ENCODE assay signal across 22 cellular contexts in the genomic region with DNA sequence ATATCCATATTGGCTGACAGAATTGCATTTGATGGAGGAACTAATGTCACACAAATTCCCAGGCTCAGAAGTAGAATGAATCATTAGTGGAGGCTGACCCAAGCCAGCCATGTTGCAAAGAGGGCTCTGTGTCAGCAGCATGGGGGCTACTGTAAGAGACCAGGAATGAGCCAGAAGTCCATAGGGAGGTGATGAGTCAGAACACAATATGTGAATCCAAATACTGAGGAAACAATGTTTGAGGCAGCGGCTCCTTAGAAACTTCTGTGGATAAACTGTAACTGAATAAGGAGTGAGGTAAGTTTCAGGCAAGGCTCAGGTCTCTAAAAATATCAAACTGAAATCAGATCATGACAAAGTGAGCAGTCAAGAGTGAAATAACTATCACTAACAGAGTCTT.
DNase-seq lines count a peak whose midpoint lies in the region; ATAC-seq, FAIRE-seq and TF ChIP-seq lines count a peak whose summit lies in the region.
"Had no signal": no experiment of that assay in that cellular context is flagged by ENCODE, and none has a peak within 500 bp of the region (broad histone marks: within the 10 kb centered on the region; RNA-seq: fewer than 3 reads in every experiment).

No MANE protein-coding gene starts in this region.

- POLR2A ChIA-PET in AG04449 (lab: Yijun Ruan, JAX) (no interaction called here), PC-3 (lab: Charles Lee; ENCODE audit: unreplicated experiment) (no interaction called here), T-cell (lab: Charles Lee) (no interaction called here)
- POLR2A ChIA-PET in activated CD4-positive, alpha-beta T cell treated with anti-CD3 and anti-CD28 coated beads, Interleukin-2, amount 10 ng/mL, durations not matched to agents 7 days and 5 days (lab: Charles Lee) = no interaction called here

- intact Hi-C loops in PC-3 (cut with micrococcal nuclease) = no loop called here

- H3K9me3 Mint-ChIP-seq in neural progenitor cell (peaks cover 4% of the 10 kb centered on the region), T-cell (no peaks in the 10 kb centered on the region)
- no peaks in the 10 kb centered on the region for H3K9me3 Mint-ChIP-seq in activated CD4-positive, alpha-beta T cell treated with anti-CD3 and anti-CD28 coated beads, Interleukin-2, amount 10 ng/mL, durations not matched to agents 7 days and 5 days
- H3K9me3 Mint-ChIP-seq: activated T-helper 2 cell treated with anti-CD3 and anti-CD28 coated beads, Interferon-gamma antibody, Interleukin-2, Interleukin-4, amounts not matched to agents 10 μg/mL and 5 μg/mL and 100 μg/mL, durations not matched to agents 14 hours and 24 hours and 36 hours; type B pancreatic cell had no signal

- H3K9ac ChIP-seq in PC-3 (ENCODE audit: low read length) (no peak overlapping the region), neural progenitor cell (no peak overlapping the region)

- H3K27me3 Mint-ChIP-seq in neural progenitor cell (ENCODE audit: insufficient read depth, low read depth) = peaks cover 2% of the 10 kb centered on the region
- H3K27me3 Mint-ChIP-seq in T-cell = peaks cover 0 to 4% of the 10 kb centered on the region in 2 donors
- H3K27me3 Mint-ChIP-seq in activated CD4-positive, alpha-beta T cell treated with anti-CD3 and anti-CD28 coated beads, Interleukin-2, amount 10 ng/mL, durations not matched to agents 7 days and 5 days = no peaks in the 10 kb centered on the region
- H3K27me3 Mint-ChIP-seq: activated CD8-positive, alpha-beta memory T cell treated with anti-CD3 and anti-CD28 coated beads, Interleukin-2, amount 10 ng/mL, durations not matched to agents 7 days and 5 days; naive B cell had no signal

- H2AFZ ChIP-seq in PC-3 (ENCODE audit: low read length) (no peak overlapping the region), neural progenitor cell (replicated peaks) (no peak overlapping the region)

- H3K27me3 ChIP-seq in PC-3 (ENCODE audit: low read length) (peaks cover 15% of the 10 kb centered on the region; the same call in 1 of the 2 replicates), neural progenitor cell (no peaks in the 10 kb centered on the region)

- no peak overlapping the region for H3K4me2 ChIP-seq in PC-3 (ENCODE audit: low read length)
- H3K4me2 ChIP-seq in neural progenitor cell = no peak overlapping the region

- H3K36me3 ChIP-seq in PC-3 (ENCODE audit: low read depth, low read length) (no peaks in the 10 kb centered on the region), neural progenitor cell (no peaks in the 10 kb centered on the region)
- H3K36me3 ChIP-seq: lower lobe of right lung, prostate gland had no signal

- H4K20me1 ChIP-seq in PC-3 (ENCODE audit: low read length) (no peaks in the 10 kb centered on the region), neural progenitor cell (ENCODE audit: low read depth) (no peaks in the 10 kb centered on the region)

- CTCF ChIA-PET in AG04449 (lab: Yijun Ruan, JAX) (no interaction called here), PC-3 (lab: Charles Lee) (no interaction called here), T-cell (lab: Charles Lee) (no interaction called here)
- CTCF ChIA-PET in activated CD4-positive, alpha-beta T cell treated with anti-CD3 and anti-CD28 coated beads, Interleukin-2, amount 10 ng/mL, durations not matched to agents 7 days and 5 days (lab: Charles Lee) = no interaction called here

- H3K27ac Mint-ChIP-seq in neural progenitor cell = peak overlapping the region; percentile 30
- H3K27ac Mint-ChIP-seq in T-cell = no peak overlapping the region
- no peak overlapping the region for H3K27ac Mint-ChIP-seq in activated CD4-positive, alpha-beta T cell treated with anti-CD3 and anti-CD28 coated beads, Interleukin-2, amount 10 ng/mL, durations not matched to agents 7 days and 5 days
- H3K27ac Mint-ChIP-seq: activated CD8-positive, alpha-beta memory T cell treated with anti-CD3 and anti-CD28 coated beads, Interleukin-2, amount 10 ng/mL, durations not matched to agents 7 days and 5 days; activated T-helper 2 cell treated with anti-CD3 and anti-CD28 coated beads, Interferon-gamma antibody, Interleukin-2, Interleukin-4, amounts not matched to agents 10 μg/mL and 5 μg/mL and 100 μg/mL, durations not matched to agents 14 hours and 24 hours and 36 hours; T-helper 17 cell; type B pancreatic cell had no signal

- ATAC-seq in PC-3 (no peak), T-cell (replicated peaks in 1 of 4) (no peak), GM19328 (IDR thresholded peaks at IDR 0.05; ENCODE audit: unreplicated experiment) (no peak)
- ATAC-seq: activated CD4-positive, CD25-positive, alpha-beta regulatory T cell treated with anti-CD3 and anti-CD28 coated beads, Interleukin-2, amount 50 U/mL, for 24 hours; activated CD8-positive, alpha-beta memory T cell treated with anti-CD3 and anti-CD28 coated beads, Interleukin-2, amount 10 ng/mL, durations not matched to agents 7 days and 5 days; lower lobe of right lung; T-helper 17 cell had no signal

- H3K4me3 ChIP-seq in AG04449 (ENCODE audit: low read depth, low read length) (no peak overlapping the region), PC-3 (ENCODE audit: low read length) (no peak overlapping the region), epithelial cell of esophagus (ENCODE audit: low read length) (no peak overlapping the region), neural progenitor cell (no peak overlapping the region)
- H3K4me3 ChIP-seq: lower lobe of right lung, prostate gland had no signal

- H3K27ac ChIP-seq in PC-3 (ENCODE audit: low read length) = no peak overlapping the region
- H3K27ac ChIP-seq in neural progenitor cell = no peak overlapping the region
- H3K27ac ChIP-seq: lower lobe of right lung, prostate gland had no signal

- no peaks in the 10 kb centered on the region for H3K79me2 ChIP-seq in PC-3 (ENCODE audit: low read length)
- H3K79me2 ChIP-seq in neural progenitor cell (ENCODE audit: low read depth) = no peaks in the 10 kb centered on the region

- H3K9me2 ChIP-seq in PC-3 (replicated peaks; ENCODE audit: low read length) = no peaks in the 10 kb centered on the region

- H3K4me3 Mint-ChIP-seq in neural progenitor cell (no peak overlapping the region), T-cell (no peak overlapping the region)
- H3K4me3 Mint-ChIP-seq in activated CD4-positive, alpha-beta T cell treated with anti-CD3 and anti-CD28 coated beads, Interleukin-2, amount 10 ng/mL, durations not matched to agents 7 days and 5 days = no peak overlapping the region
- H3K4me3 Mint-ChIP-seq: activated CD8-positive, alpha-beta memory T cell treated with anti-CD3 and anti-CD28 coated beads, Interleukin-2, amount 10 ng/mL, durations not matched to agents 7 days and 5 days; naive B cell; T-helper 17 cell; type B pancreatic cell had no signal

- no peaks in the 10 kb centered on the region for H3K9me3 ChIP-seq in PC-3 (ENCODE audit: low read length)
- no peaks in the 10 kb centered on the region for H3K9me3 ChIP-seq in neural progenitor cell (ENCODE audit: low read depth)
- H3K9me3 ChIP-seq: lower lobe of right lung, prostate gland had no signal

- TF ChIP-seq CTCF in AG04449 (IDR thresholded peaks at IDR 0.05; ENCODE audit: insufficient read depth, low read length, missing control alignments) (no peak), PC-3 (conservative IDR thresholded peaks at IDR 0.05; ENCODE audit: low read depth, low read length) (no peak), epithelial cell of esophagus (IDR thresholded peaks at IDR 0.05; ENCODE audit: insufficient read depth, low read depth, low read length, missing control alignments) (no peak), neural progenitor cell (IDR thresholded peaks at IDR 0.05) (no peak)

- H3F3A ChIP-seq in PC-3 (ENCODE audit: low read length, unreplicated experiment) = no peaks in the 10 kb centered on the region
- no peaks in the 10 kb centered on the region for H3F3A ChIP-seq in neural progenitor cell (ENCODE audit: low read depth)

- no peak for FAIRE-seq in frontal cortex (lab: Jason Lieb, UNC)
- FAIRE-seq: endometrium, HTR-8/SVneo had no signal

- BruUV-seq in PC-3 (replicated peaks; lab: Mats Ljungman, UMichigan) = no TSS peak

- H3K4me1 Mint-ChIP-seq in neural progenitor cell (peaks cover 13% of the 10 kb centered on the region), T-cell (no peaks in the 10 kb centered on the region)
- no peaks in the 10 kb centered on the region for H3K4me1 Mint-ChIP-seq in activated CD4-positive, alpha-beta T cell treated with anti-CD3 and anti-CD28 coated beads, Interleukin-2, amount 10 ng/mL, durations not matched to agents 7 days and 5 days
- H3K4me1 Mint-ChIP-seq: activated CD8-positive, alpha-beta memory T cell treated with anti-CD3 and anti-CD28 coated beads, Interleukin-2, amount 10 ng/mL, durations not matched to agents 7 days and 5 days; T-helper 17 cell had no signal

- H3K36me3 Mint-ChIP-seq in neural progenitor cell (no peaks in the 10 kb centered on the region), T-cell (no peaks in the 10 kb centered on the region)
- H3K36me3 Mint-ChIP-seq in activated CD4-positive, alpha-beta T cell treated with anti-CD3 and anti-CD28 coated beads, Interleukin-2, amount 10 ng/mL, durations not matched to agents 7 days and 5 days (ENCODE audit: low read depth) = no peaks in the 10 kb centered on the region
- H3K36me3 Mint-ChIP-seq: activated CD8-positive, alpha-beta memory T cell treated with anti-CD3 and anti-CD28 coated beads, Interleukin-2, amount 10 ng/mL, durations not matched to agents 7 days and 5 days; naive B cell; type B pancreatic cell had no signal

- DNase-seq in AG04449 (ENCODE audit: low read depth, low spot score) = peak; percentile 7
- peak; percentile 7 for DNase-seq in PC-3
- peak; percentile 54 for DNase-seq in epithelial cell of esophagus (ENCODE audit: low read depth)
- DNase-seq in neural progenitor cell (ENCODE audit: low spot score) = no peak
- no peak for DNase-seq in T-cell
- DNase-seq in activated CD4-positive, alpha-beta T cell treated with anti-CD3 and anti-CD28 coated beads, Interleukin-2, amount 10 ng/mL, durations not matched to agents 7 days and 5 days = no peak
- no peak for DNase-seq in frontal cortex (ENCODE audit: low spot score in 2 of 2)
- DNase-seq: activated CD8-positive, alpha-beta memory T cell treated with anti-CD3 and anti-CD28 coated beads, Interleukin-2, amount 10 ng/mL, durations not matched to agents 7 days and 5 days; HCEC 1CT; lower lobe of right lung; naive B cell; NCI-H1436 treated with DMSO at 0.1 percent for 48 hours; SIG-M5; stimulated activated naive CD4-positive, alpha-beta T cell treated with Interleukin-2 at 50 U/mL for 16 hours; T-helper 17 cell had no signal

- H3K4me1 ChIP-seq in PC-3 (ENCODE audit: insufficient read depth, low read length) (no peaks in the 10 kb centered on the region), neural progenitor cell (peaks cover 4% of the 10 kb centered on the region)
- H3K4me1 ChIP-seq: lower lobe of right lung, prostate gland had no signal

Comparison
In these comparisons a context has a peak if more than half of its experiments do, and no peak if none do; other contexts are left out.
1. DNase-seq: peak in AG04449 (single experiment), PC-3 (single experiment) and epithelial cell of esophagus (single experiment); none in neural progenitor cell (single experiment), T-cell (0 of 34), activated CD4-positive, alpha-beta T cell treated with anti-CD3 and anti-CD28 coated beads, Interleukin-2, amount 10 ng/mL, durations not matched to agents 7 days and 5 days (single experiment) and frontal cortex (0 of 2).